In the genomic region with DNA sequence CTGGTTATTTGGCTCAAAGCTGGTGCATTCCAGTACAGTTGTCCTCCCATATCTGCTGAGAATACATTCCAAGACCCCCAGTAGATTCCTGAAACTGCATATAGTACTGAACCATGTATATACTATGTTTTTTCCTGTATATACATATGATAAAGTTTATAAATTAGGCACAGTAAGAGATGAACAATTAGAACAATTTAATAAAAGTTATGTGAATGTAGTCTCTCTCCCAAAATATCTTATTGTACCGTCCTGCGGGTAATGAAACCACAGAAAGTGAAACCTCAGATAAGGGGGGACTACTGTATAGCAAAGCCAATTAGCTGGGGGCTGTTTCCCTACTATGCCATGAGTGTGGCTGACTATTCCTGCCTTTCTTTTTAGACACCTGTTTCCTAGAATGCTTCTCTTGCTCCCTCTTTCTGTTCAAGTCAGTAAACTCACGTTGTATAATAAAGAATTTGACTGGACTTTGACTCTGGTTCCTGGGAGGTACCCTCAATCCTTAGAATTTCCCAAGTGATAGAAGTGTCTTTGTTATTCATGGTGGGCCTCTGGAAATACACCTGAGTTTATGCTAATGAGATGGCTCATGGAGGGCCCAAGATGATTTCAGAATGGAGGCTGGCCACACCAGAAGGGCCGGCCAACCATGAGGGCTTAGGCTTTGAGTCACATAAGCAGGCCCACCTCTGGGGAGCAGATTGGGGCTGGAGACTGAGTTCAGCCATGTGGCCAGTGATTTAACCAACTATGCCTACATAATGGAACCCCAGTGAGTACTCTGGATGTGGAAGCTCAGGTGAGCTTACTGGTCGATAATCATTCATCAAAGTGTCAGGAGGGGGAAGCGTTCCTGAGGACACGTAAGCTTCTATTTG, we compare ENCODE assay signal across 8 cellular contexts. TPM values are rescaled to one million over a fixed set of nuclear protein-coding genes. Genes with fewer than 3 reads are reported as not detected.
DNase-seq lines count a peak whose midpoint lies in the region; ATAC-seq, FAIRE-seq and TF ChIP-seq lines count a peak whose summit lies in the region.

No MANE protein-coding gene starts in this region.

- dilution Hi-C loops in keratinocyte (cut with MboI; ENCODE audit: extremely low pct_ligation_motif_present, low sequenced_read_pairs): no loop called here

- TF ChIP-seq EP300 in suprapubic skin (IDR thresholded peaks at IDR 0.05): no peak

- H4K20me1 ChIP-seq in keratinocyte (ENCODE audit: control insufficient read depth, extremely low read depth, insufficient read depth, low read length): no peaks in the 10 kb centered on the region

- H3K36me3 Mint-ChIP-seq in activated T-cell treated with anti-CD3 and anti-CD28 coated beads, Interleukin-2, amount 50 U/mL, for 72 hours (ENCODE audit: insufficient read depth in 2 of 2): peaks cover 2% of the 10 kb centered on the region in 2 donors

- H3K4me2 ChIP-seq in keratinocyte (ENCODE audit: control insufficient read depth, extremely low read depth, insufficient read depth, low read depth, low read length): peak overlapping the region; percentile 94

- TF ChIP-seq POLR2A in suprapubic skin (IDR thresholded peaks at IDR 0.05): no peak

- H3K4me3 Mint-ChIP-seq in activated T-cell treated with anti-CD3 and anti-CD28 coated beads, Interleukin-2, amount 50 U/mL, for 72 hours: peak overlapping the region; percentile 92 to 97

- no peak for FAIRE-seq in keratinocyte (lab: Jason Lieb, UNC)

- H3K9ac ChIP-seq in keratinocyte (ENCODE audit: control insufficient read depth, extremely low read depth, insufficient read depth, low read length): peak overlapping the region; percentile 93

- H3K4me3 ChIP-seq in keratinocyte (ENCODE audit: control insufficient read depth in 2 of 3, extremely low read depth in 1 of 3, insufficient read depth in 2 of 3, low read depth in 1 of 3, low read length in 3 of 3) (peak overlapping the region; percentile 47 to 100 (median 95)), suprapubic skin (peak overlapping the region; percentile 83)

- no peaks in the 10 kb centered on the region for H3K9me1 ChIP-seq in keratinocyte (ENCODE audit: control insufficient read depth, extremely low read depth, insufficient read depth, low read length)

- H3K9me3 ChIP-seq in keratinocyte (ENCODE audit: control insufficient read depth, low read depth, low read length): no peaks in the 10 kb centered on the region
- no peaks in the 10 kb centered on the region for H3K9me3 ChIP-seq in suprapubic skin

- peaks cover 7% of the 10 kb centered on the region for H3K4me1 ChIP-seq in keratinocyte (ENCODE audit: control insufficient read depth, extremely low read depth, insufficient read depth, low read length)
- H3K4me1 ChIP-seq in suprapubic skin: peaks cover 13% of the 10 kb centered on the region

- peak overlapping the region; percentile 87 for H3K27ac ChIP-seq in keratinocyte (ENCODE audit: control insufficient read depth, insufficient read depth, low read length)
- peak overlapping the region; percentile 87 for H3K27ac ChIP-seq in suprapubic skin

- no peak for TF ChIP-seq CTCF in keratinocyte (optimal IDR thresholded peaks at IDR 0.05 in 1 of 3, IDR thresholded peaks at IDR 0.05 in 1 of 3, conservative IDR thresholded peaks at IDR 0.05 in 1 of 3; ENCODE audit: extremely low read depth in 1 of 3, insufficient read depth in 2 of 3, low read length in 3 of 3)
- TF ChIP-seq CTCF in suprapubic skin (IDR thresholded peaks at IDR 0.05): no peak

- 85% methylated on average over 7 of the region's 7 CpGs for WGBS in suprapubic skin

- H3K36me3 ChIP-seq in keratinocyte (ENCODE audit: control insufficient read depth in 2 of 2, extremely low read depth in 1 of 2, insufficient read depth in 2 of 2, low read length in 2 of 2): peaks cover 0 to 3% of the 10 kb centered on the region in 2 experiments
- peaks cover 8% of the 10 kb centered on the region for H3K36me3 ChIP-seq in suprapubic skin

- peak; percentile 1 to 3 for ATAC-seq in activated T-cell treated with anti-CD3 and anti-CD28 coated beads, Interleukin-2, amount 50 U/mL, for 72 hours (replicated peaks in 1 of 2)

- peak; percentile 7 for DNase-seq in stimulated activated CD4-positive, alpha-beta T cell treated with anti-CD3 and anti-CD28 coated beads, Interleukin-1b, Interleukin-23, amount 100 ng/mL, for 48 hours
- no peak for DNase-seq in stimulated activated CD4-positive, alpha-beta T cell treated with anti-CD3 and anti-CD28 coated beads, Interleukin-12 subunit alpha, Interleukin-12 subunit beta, amount 100 ng/mL, for 4 hours
- peak; percentile 8 to 25 for DNase-seq in activated T-cell treated with anti-CD3 and anti-CD28 coated beads, Interleukin-2, amount 50 U/mL, for 72 hours
- DNase-seq in keratinocyte (ENCODE audit: low read depth, low spot score) (no peak), suprapubic skin (ENCODE audit: low spot score in 2 of 2) (no peak), NCI-H69 (lab: John Stamatoyannopoulos, UW) (no peak), HuH-7.5 (ENCODE audit: low spot score) (no peak)
- DNase-seq in NK-92 treated with Interleukin-12 subunit alpha and Interleukin-12 subunit beta, amount 100 ng/mL, for 24 hours (lab: John Stamatoyannopoulos, UW): no peak

- H2AFZ ChIP-seq in keratinocyte (ENCODE audit: control insufficient read depth, low read length): peak overlapping the region; percentile 97

- no peaks in the 10 kb centered on the region for H3K9me3 Mint-ChIP-seq in activated T-cell treated with anti-CD3 and anti-CD28 coated beads, Interleukin-2, amount 50 U/mL, for 72 hours

- peak overlapping the region; percentile 68 for H3K27ac Mint-ChIP-seq in activated T-cell treated with anti-CD3 and anti-CD28 coated beads, Interleukin-2, amount 50 U/mL, for 72 hours

- H3K79me2 ChIP-seq in keratinocyte (ENCODE audit: control insufficient read depth, insufficient read depth, low read length): peaks cover 7% of the 10 kb centered on the region

- H3K27me3 ChIP-seq in keratinocyte (ENCODE audit: control insufficient read depth, extremely low read depth, insufficient read depth, low read length) (no peaks in the 10 kb centered on the region), suprapubic skin (no peaks in the 10 kb centered on the region)

- H3K4me1 Mint-ChIP-seq in activated T-cell treated with anti-CD3 and anti-CD28 coated beads, Interleukin-2, amount 50 U/mL, for 72 hours (ENCODE audit: low read depth): peaks cover 33% of the 10 kb centered on the region

- no peaks in the 10 kb centered on the region for H3K27me3 Mint-ChIP-seq in activated T-cell treated with anti-CD3 and anti-CD28 coated beads, Interleukin-2, amount 50 U/mL, for 72 hours (ENCODE audit: low read depth)

RNA-seq across cellular contexts. Expression of gene BLOC1S5, which starts 0.7 kb away (rescaled TPM):
- total RNA-seq in activated T-cell treated with anti-CD3 and anti-CD28 coated beads, Interleukin-2, amount 50 U/mL, for 72 hours: 10 to 100 TPM; 25.9 to 37.1 TPM
- 5.0 to 8.8 TPM (median 5.8 TPM) in 3 replicates for polyA plus RNA-seq in keratinocyte
- 22.2 TPM for polyA plus RNA-seq in keratinocyte (2011; ENCODE audit: low read depth)
- 4.9 and 6.4 TPM in 2 replicates for polyA plus RNA-seq in keratinocyte (2011; cell fraction: cytosol; rRNA removed)
- polyA plus RNA-seq in keratinocyte (2011; cell fraction: nucleus; rRNA removed): 2.7 and 3.3 TPM in 2 replicates
- polyA plus RNA-seq in keratinocyte (2012; ENCODE audit: low replicate concordance): 5.7 and 6.9 TPM in 2 replicates
- 2.9 to 6.3 TPM (median 3.8 TPM) in 3 replicates for polyA minus RNA-seq in keratinocyte
- 5.0 TPM for polyA minus RNA-seq in keratinocyte (2011; cell fraction: cytosol; rRNA and poly(A)+ RNA removed)
- polyA minus RNA-seq in keratinocyte (2011; cell fraction: nucleus; rRNA and poly(A)+ RNA removed): 1.9 and 5.0 TPM in 2 replicates
- 10 to 100 TPM in 1 of 4 donors, 1 to 10 TPM in 3; 9.1 to 13.6 (median 9.7) TPM for total RNA-seq in suprapubic skin

RNA-seq across cellular contexts. Expression of gene EEF1E1, which starts 37.5 kb away (rescaled TPM):
- 10 to 100 TPM; 39.3 to 49.5 TPM for total RNA-seq in activated T-cell treated with anti-CD3 and anti-CD28 coated beads, Interleukin-2, amount 50 U/mL, for 72 hours
- polyA plus RNA-seq in keratinocyte: 46.7 to 83.5 TPM (median 58.1 TPM) in 3 replicates
- polyA plus RNA-seq in keratinocyte (2011; ENCODE audit: low read depth): 4.1 TPM
- 39.0 and 81.4 TPM in 2 replicates for polyA plus RNA-seq in keratinocyte (2011; cell fraction: cytosol; rRNA removed)
- 30.5 and 39.8 TPM in 2 replicates for polyA plus RNA-seq in keratinocyte (2011; cell fraction: nucleus; rRNA removed)
- polyA plus RNA-seq in keratinocyte (2012; ENCODE audit: low replicate concordance): 34.1 and 47.1 TPM in 2 replicates
- polyA minus RNA-seq in keratinocyte: 4.1 to 15.2 TPM (median 9.3 TPM) in 3 replicates
- 16.1 TPM for polyA minus RNA-seq in keratinocyte (2011; cell fraction: cytosol; rRNA and poly(A)+ RNA removed)
- polyA minus RNA-seq in keratinocyte (2011; cell fraction: nucleus; rRNA and poly(A)+ RNA removed): 9.3 and 14.0 TPM in 2 replicates
- total RNA-seq in suprapubic skin: 10 to 100 TPM; 15.0 to 42.5 (median 31.3) TPM

Comparison
In these comparisons a context has a peak if more than half of its experiments do, and no peak if none do; other contexts are left out.
1. DNase-seq: peak in stimulated activated CD4-positive, alpha-beta T cell treated with anti-CD3 and anti-CD28 coated beads, Interleukin-1b, Interleukin-23, amount 100 ng/mL, for 48 hours (single experiment) and activated T-cell treated with anti-CD3 and anti-CD28 coated beads, Interleukin-2, amount 50 U/mL, for 72 hours (2 of 2); none in stimulated activated CD4-positive, alpha-beta T cell treated with anti-CD3 and anti-CD28 coated beads, Interleukin-12 subunit alpha, Interleukin-12 subunit beta, amount 100 ng/mL, for 4 hours (single experiment), keratinocyte (single experiment), suprapubic skin (0 of 2), NK-92 treated with Interleukin-12 subunit alpha and Interleukin-12 subunit beta, amount 100 ng/mL, for 24 hours (single experiment), NCI-H69 (single experiment) and HuH-7.5 (single experiment).